In genomic region chr3:129120254-129121004, GRCh38 we compare ENCODE assay signal across 8 cellular contexts. TPM values are rescaled to one million over a fixed set of nuclear protein-coding genes. Genes with fewer than 3 reads are reported as not detected.
DNase-seq lines count a peak whose midpoint lies in the region; ATAC-seq, FAIRE-seq and TF ChIP-seq lines count a peak whose summit lies in the region.

No MANE protein-coding gene starts in this region.

- DNase-seq in COR-L47 (lab: John Stamatoyannopoulos, UW) (peak; percentile 13), HK-2 (ENCODE audit: unreplicated experiment) (peak; percentile 86), T-cell (peak; percentile 79 to 95 (median 91)), amygdala (lab: John Stamatoyannopoulos, UW) (peak in 36 of 56 donors; percentile 11 to 62 (median 32)), right atrium auricular region (ENCODE audit: low spot score) (peak; percentile 94), pulmonary artery endothelial cell (ENCODE audit: low read depth, low spot score) (peak; percentile 66), urothelium cell line (ENCODE audit: low spot score) (peak; percentile 90)

- no peaks in the 10 kb centered on the region for H3K9me3 ChIP-seq in right atrium auricular region

- POLR2A ChIA-PET in T-cell (lab: Charles Lee), result interaction anchor here (0.5 to 1.1 kb wide), 6 partner anchors 25 to 317 kb away, joined by 3 to 4 read pairs (median 3); partner anchors contain the start of gene CNBP (in 1 of the 2)

- peak overlapping the region; percentile 93 to 94 for H3K27ac ChIP-seq in right atrium auricular region

- no peaks in the 10 kb centered on the region for H3K9me3 Mint-ChIP-seq in T-cell

- peak overlapping the region; percentile 83 to 93 (median 90) for H3K4me3 Mint-ChIP-seq in T-cell

- H3K27me3 ChIP-seq in right atrium auricular region, result no peaks in the 10 kb centered on the region

- peak in 1 of 2 donors; percentile 34 for TF ChIP-seq CTCF in right atrium auricular region (IDR thresholded peaks at IDR 0.05)

- H3K36me3 Mint-ChIP-seq in T-cell, result peaks cover 21% of the 10 kb centered on the region

- H3K4me1 Mint-ChIP-seq in T-cell, result peaks cover 40 to 60% (median 58%) of the 10 kb centered on the region in 3 donors

- peak overlapping the region; percentile 84 to 85 for H3K4me3 ChIP-seq in right atrium auricular region

- CTCF ChIA-PET in T-cell (lab: Charles Lee), result interaction anchor here (0.6 to 2.0 kb wide), 12 partner anchors 26 to 188 kb away, joined by 3 to 11 read pairs (median 6); partner anchors contain the start of gene ISY1 (in 1 of the 2)

- no peak for FAIRE-seq in urothelium cell line (lab: Jason Lieb, UNC)

- H3K27ac Mint-ChIP-seq in T-cell, result peak overlapping the region; percentile 98 to 99

- no peaks in the 10 kb centered on the region for H3K27me3 Mint-ChIP-seq in T-cell

- ATAC-seq in GM19455 (IDR thresholded peaks at IDR 0.05; ENCODE audit: unreplicated experiment), result peak; percentile 69
- peak; percentile 59 to 68 (median 64) for ATAC-seq in T-cell (replicated peaks in 1 of 4)

- no peaks in the 10 kb centered on the region for H3K36me3 ChIP-seq in right atrium auricular region

- peaks cover 0 to 43% of the 10 kb centered on the region in 2 donors for H3K4me1 ChIP-seq in right atrium auricular region

RNA-seq across cellular contexts. Expression of gene RAB43, which starts 1.2 kb away (rescaled TPM):
- total RNA-seq in T-cell (10 to 100 TPM; 53.8 to 96.9 (median 77.6) TPM), right atrium auricular region (1 to 10 TPM; 5.3 to 8.2 TPM), pulmonary artery endothelial cell (27.7 and 29.4 TPM in 2 replicates)

RNA-seq across cellular contexts. Expression of gene ISY1, which starts 40.4 kb away (rescaled TPM):
- total RNA-seq in T-cell (10 to 100 TPM; 34.8 to 42.0 (median 35.9) TPM), right atrium auricular region (10 to 100 TPM; 14.3 to 19.6 TPM), pulmonary artery endothelial cell (47.2 and 52.9 TPM in 2 replicates)

RNA-seq across cellular contexts. Expression of gene GP9, which starts 59.9 kb away (rescaled TPM):
- not detected for total RNA-seq in T-cell
- not detected for total RNA-seq in right atrium auricular region
- not detected in 2 replicates for total RNA-seq in pulmonary artery endothelial cell

Comparison
In these comparisons a context has a peak if more than half of its experiments do, and no peak if none do; other contexts are left out.
1. Peak in every context shown above with its lines: DNase-seq, ATAC-seq, H3K4me3 ChIP-seq and H3K27ac ChIP-seq.
2. DNase-seq: peak in every context shown above with its lines; median percentile 94 in right atrium auricular region; 91 in T-cell; 90 in urothelium cell line; 86 in HK-2; 66 in pulmonary artery endothelial cell; 32 in amygdala; 13 in COR-L47.